Comparison of ENCODE assay signal across 27 cellular contexts in the genomic region with DNA sequence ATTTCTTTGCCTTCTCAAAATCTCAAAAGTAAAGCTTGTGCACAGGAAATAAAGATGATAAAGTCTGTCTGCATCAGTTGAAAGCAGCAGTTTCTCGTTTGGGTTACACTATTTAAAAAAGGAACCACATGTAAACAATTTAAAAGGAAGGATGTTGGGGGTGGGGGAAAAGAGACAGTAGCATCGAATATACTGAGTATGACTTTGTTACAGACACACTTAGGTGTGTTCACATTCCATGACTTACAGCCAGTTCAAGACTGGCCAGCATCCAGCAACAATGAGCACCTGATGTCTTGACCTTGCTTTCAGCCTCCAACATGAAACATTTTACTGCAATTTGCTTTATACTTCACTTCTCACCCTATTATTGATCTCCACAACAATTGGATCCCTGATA. TPM values are rescaled to one million over a fixed set of nuclear protein-coding genes. Genes with fewer than 3 reads are reported as not detected.
DNase-seq lines count a peak whose midpoint lies in the region; ATAC-seq and TF ChIP-seq lines count a peak whose summit lies in the region.
"Had no signal": no experiment of that assay in that cellular context is flagged by ENCODE, and none has a peak within 500 bp of the region (broad histone marks: within the 10 kb centered on the region; RNA-seq: fewer than 3 reads in every experiment).

No MANE protein-coding gene starts in this region.

- H3K4me3 Mint-ChIP-seq in T-helper 2 cell treated with Interferon-gamma antibody and Interleukin-4, amounts not matched to agents 5 μg/mL and 100 μg/mL, for 36 hours = peak overlapping the region; percentile 25
- no peak overlapping the region for H3K4me3 Mint-ChIP-seq in activated T-helper 1 cell treated with anti-CD3 and anti-CD28 coated beads, Interleukin-12 subunit alpha, Interleukin-12 subunit beta, Interleukin-2, Interleukin-4 antibody, amounts not matched to agents 30 ng/mL and 10 ng/mL and 1 ng/mL, durations not matched to agents 14 hours and 24 hours and 36 hours
- H3K4me3 Mint-ChIP-seq: activated T-cell treated with anti-CD3 and anti-CD28 coated beads, Interleukin-2, amount 50 U/mL, for 4 hours; type B pancreatic cell; WTC11 had no signal

- H3K36me3 Mint-ChIP-seq in T-helper 2 cell treated with Interferon-gamma antibody and Interleukin-4, amounts not matched to agents 5 μg/mL and 100 μg/mL, for 36 hours (ENCODE audit: low read depth) = no peaks in the 10 kb centered on the region
- H3K36me3 Mint-ChIP-seq in activated T-helper 1 cell treated with anti-CD3 and anti-CD28 coated beads, Interleukin-12 subunit alpha, Interleukin-12 subunit beta, Interleukin-2, Interleukin-4 antibody, amounts not matched to agents 30 ng/mL and 10 ng/mL and 1 ng/mL, durations not matched to agents 14 hours and 24 hours and 36 hours (ENCODE audit: low read depth) = no peaks in the 10 kb centered on the region
- H3K36me3 Mint-ChIP-seq: naive thymus-derived CD4-positive, alpha-beta T cell; type B pancreatic cell; WTC11 had no signal

- H3K36me3 ChIP-seq in spleen = peaks cover 0 to 8% (median under 1%) of the 10 kb centered on the region in 6 donors

- H3K27ac Mint-ChIP-seq in T-helper 2 cell treated with Interferon-gamma antibody and Interleukin-4, amounts not matched to agents 5 μg/mL and 100 μg/mL, for 36 hours = peak overlapping the region; percentile 62
- H3K27ac Mint-ChIP-seq in activated T-helper 1 cell treated with anti-CD3 and anti-CD28 coated beads, Interleukin-12 subunit alpha, Interleukin-12 subunit beta, Interleukin-2, Interleukin-4 antibody, amounts not matched to agents 30 ng/mL and 10 ng/mL and 1 ng/mL, durations not matched to agents 14 hours and 24 hours and 36 hours = peak overlapping the region; percentile 33
- H3K27ac Mint-ChIP-seq: type B pancreatic cell, WTC11 had no signal

- H3K4me1 ChIP-seq in spleen = peaks cover 4 to 53% (median 23%) of the 10 kb centered on the region in 6 donors

- ATAC-seq in GM21786 (IDR thresholded peaks at IDR 0.05; ENCODE audit: unreplicated experiment) = no peak
- ATAC-seq: activated T-cell treated with anti-CD3 and anti-CD28 coated beads, Interleukin-2, amount 50 U/mL, for 4 hours; naive thymus-derived CD4-positive, alpha-beta T cell; WTC11 had no signal

- H3K27me3 Mint-ChIP-seq in T-helper 2 cell treated with Interferon-gamma antibody and Interleukin-4, amounts not matched to agents 5 μg/mL and 100 μg/mL, for 36 hours (ENCODE audit: low read depth) = peaks cover 10% of the 10 kb centered on the region
- H3K27me3 Mint-ChIP-seq in activated T-helper 1 cell treated with anti-CD3 and anti-CD28 coated beads, Interleukin-12 subunit alpha, Interleukin-12 subunit beta, Interleukin-2, Interleukin-4 antibody, amounts not matched to agents 30 ng/mL and 10 ng/mL and 1 ng/mL, durations not matched to agents 14 hours and 24 hours and 36 hours (ENCODE audit: insufficient read depth) = peaks cover 12% of the 10 kb centered on the region
- H3K27me3 Mint-ChIP-seq: type B pancreatic cell had no signal

- H3K4me3 ChIP-seq in NB4 (ENCODE audit: low read depth, low read length) = no peak overlapping the region
- peak overlapping the region in 1 of 8 donors; percentile 38 for H3K4me3 ChIP-seq in spleen
- H3K4me3 ChIP-seq: PC-9 had no signal

- H3K27ac ChIP-seq in spleen = peak overlapping the region; percentile 30 to 88 (median 78)
- H3K27ac ChIP-seq: PC-9 had no signal

- H3K9me3 ChIP-seq in spleen = no peaks in the 10 kb centered on the region

- in situ Hi-C loops in ACHN (cut with HindIII; ENCODE audit: low pct_ligation_motif_present, low pct_unique_long_range_greater_than_20kb, low sequenced_read_pairs) = no loop called here

- TF ChIP-seq POLR2A in NB4 (IDR thresholded peaks at IDR 0.05; ENCODE audit: extremely low read depth, insufficient read length) (no peak), spleen (IDR thresholded peaks at IDR 0.05) (no peak)

- DNase-seq in T-helper 2 cell treated with Interferon-gamma antibody and Interleukin-4, amounts not matched to agents 5 μg/mL and 100 μg/mL, for 36 hours (ENCODE audit: low spot score) = no peak
- DNase-seq in T-helper 2 cell (no peak), NB4 (ENCODE audit: low read depth) (peak; percentile 18), spleen (no peak), ACHN (no peak), medulla oblongata (ENCODE audit: extremely low spot score) (no peak)
- no peak for DNase-seq in activated T-helper 1 cell treated with anti-CD3 and anti-CD28 coated beads, Interleukin-12 subunit alpha, Interleukin-12 subunit beta, Interleukin-2, Interleukin-4 antibody, amounts not matched to agents 30 ng/mL and 10 ng/mL and 1 ng/mL, durations not matched to agents 14 hours and 24 hours and 36 hours (ENCODE audit: low spot score)
- DNase-seq: activated CD8-positive, alpha-beta memory T cell treated with anti-CD3 and anti-CD28 coated beads for 24 hours; activated naive CD4-positive, alpha-beta T cell treated with Interleukin-2 at 50 U/mL for 16 hours; activated T-cell treated with anti-CD3 and anti-CD28 coated beads, Interleukin-2, amount 50 U/mL, for 4 hours; amygdala; C1 segment of cervical spinal cord; caudate nucleus; dermis blood vessel endothelial cell; kidney glomerular epithelial cell; NCI-H1092; NCI-H2029 treated with DMSO at 0.1 percent for 48 hours; NCI-H226; NCI-H774; PC-9 had no signal

- intact Hi-C loops in activated T-helper 1 cell treated with anti-CD3 and anti-CD28 coated beads, Interleukin-12 subunit alpha, Interleukin-12 subunit beta, Interleukin-2, Interleukin-4 antibody, amounts not matched to agents 30 ng/mL and 10 ng/mL and 1 ng/mL, durations not matched to agents 14 hours and 24 hours and 36 hours (cut with micrococcal nuclease) = loop anchor here (2.0 kb wide), 1 partner anchor 351 kb away; no protein-coding TSS in a partner anchor
- intact Hi-C loops in spleen (cut with DNase I; ENCODE audit: low total_unique reads) = loop anchor here (10.0 kb wide), 1 partner anchor 85 kb away; a partner anchor contains a TSS

- H3K27me3 ChIP-seq in spleen (replicated peaks in 1 of 7) = no peaks in the 10 kb centered on the region

- peaks cover 8% of the 10 kb centered on the region for H3K4me1 Mint-ChIP-seq in T-helper 2 cell treated with Interferon-gamma antibody and Interleukin-4, amounts not matched to agents 5 μg/mL and 100 μg/mL, for 36 hours (ENCODE audit: low read depth)
- peaks cover 9% of the 10 kb centered on the region for H3K4me1 Mint-ChIP-seq in activated T-helper 1 cell treated with anti-CD3 and anti-CD28 coated beads, Interleukin-12 subunit alpha, Interleukin-12 subunit beta, Interleukin-2, Interleukin-4 antibody, amounts not matched to agents 30 ng/mL and 10 ng/mL and 1 ng/mL, durations not matched to agents 14 hours and 24 hours and 36 hours (ENCODE audit: low read depth)

- H3K9me3 Mint-ChIP-seq in T-helper 2 cell treated with Interferon-gamma antibody and Interleukin-4, amounts not matched to agents 5 μg/mL and 100 μg/mL, for 36 hours = no peaks in the 10 kb centered on the region
- no peaks in the 10 kb centered on the region for H3K9me3 Mint-ChIP-seq in activated T-helper 1 cell treated with anti-CD3 and anti-CD28 coated beads, Interleukin-12 subunit alpha, Interleukin-12 subunit beta, Interleukin-2, Interleukin-4 antibody, amounts not matched to agents 30 ng/mL and 10 ng/mL and 1 ng/mL, durations not matched to agents 14 hours and 24 hours and 36 hours
- H3K9me3 Mint-ChIP-seq: activated T-cell treated with anti-CD3 and anti-CD28 coated beads, Interleukin-2, amount 50 U/mL, for 4 hours; type B pancreatic cell; WTC11 had no signal

- TF ChIP-seq CTCF in NB4 (IDR thresholded peaks at IDR 0.05; ENCODE audit: low read depth, low read length) = no peak
- no peak for TF ChIP-seq CTCF in spleen (IDR thresholded peaks at IDR 0.05 in 8 of 11, conservative IDR thresholded peaks at IDR 0.05 in 3 of 11)

- 2 to 11% (median 7%) methylated on average over 2 of the region's 2 CpGs for WGBS in spleen, 5 donors

RNA-seq across cellular contexts. Expression of a gene that starts 8.7 kb away (rescaled TPM):
- not detected in 2 replicates for total RNA-seq in activated T-helper 1 cell treated with anti-CD3 and anti-CD28 coated beads, Interleukin-12 subunit alpha, Interleukin-12 subunit beta, Interleukin-2, Interleukin-4 antibody, amounts not matched to agents 30 ng/mL and 10 ng/mL and 1 ng/mL, durations not matched to agents 14 hours and 24 hours and 36 hours
- total RNA-seq in spleen = 10 to 100 TPM; 19.3 to 49.6 (median 30.4) TPM
- polyA plus RNA-seq in spleen = 10 to 100 TPM; 39.0 to 56.0 (median 41.7) TPM
- total RNA-seq: A172; activated T-cell treated with anti-CD3 and anti-CD28 coated beads, Interleukin-2, amount 50 U/mL, for 4 hours; dermis blood vessel endothelial cell; glomerular endothelial cell; lung microvascular endothelial cell; PC-9; WTC11 had no signal

RNA-seq across cellular contexts. Expression of a gene that starts 40.1 kb away (rescaled TPM):
- total RNA-seq in activated T-helper 1 cell treated with anti-CD3 and anti-CD28 coated beads, Interleukin-12 subunit alpha, Interleukin-12 subunit beta, Interleukin-2, Interleukin-4 antibody, amounts not matched to agents 30 ng/mL and 10 ng/mL and 1 ng/mL, durations not matched to agents 14 hours and 24 hours and 36 hours = 37.4 and 39.1 TPM in 2 replicates
- 100 to 1,000 TPM; 241 to 519 (median 351) TPM for total RNA-seq in spleen
- 10 to 100 TPM; 23.2 to 70.8 (median 51.9) TPM for polyA plus RNA-seq in spleen

Comparison
In these comparisons a context has a peak if more than half of its experiments do, and no peak if none do; other contexts are left out.
1. RNA of a gene that starts 8.7 kb away (total RNA-seq): 19.3 to 49.6 TPM in spleen; not detected in activated T-helper 1 cell treated with anti-CD3 and anti-CD28 coated beads, Interleukin-12 subunit alpha, Interleukin-12 subunit beta, Interleukin-2, Interleukin-4 antibody, amounts not matched to agents 30 ng/mL and 10 ng/mL and 1 ng/mL, durations not matched to agents 14 hours and 24 hours and 36 hours; every median in the first group is over 10 times any median in the second.